ENCODE assay signal across 13 cellular contexts in genomic region chr1:245370905-245371581, GRCh38.
DNase-seq lines count a peak whose midpoint lies in the region; ATAC-seq and TF ChIP-seq lines count a peak whose summit lies in the region.
"Had no signal": no experiment of that assay in that cellular context is flagged by ENCODE, and none has a peak within 500 bp of the region (broad histone marks: within the 10 kb centered on the region; RNA-seq: fewer than 3 reads in every experiment).

No MANE protein-coding gene starts in this region.

- no peak overlapping the region for H4K91ac ChIP-seq in trophoblast cell (ENCODE audit: low read depth, low read length)

- H3K18ac ChIP-seq in trophoblast cell (ENCODE audit: low read length): no peak overlapping the region

- no peak overlapping the region for H3K4me2 ChIP-seq in trophoblast cell (ENCODE audit: low read length)

- H2AFZ ChIP-seq in trophoblast cell (ENCODE audit: insufficient read depth, low read length, poor library complexity): no peak overlapping the region

- H3K4me3 ChIP-seq in fibroblast of pulmonary artery (replicated peaks; ENCODE audit: low read depth, low read length) (no peak overlapping the region), trophoblast cell (ENCODE audit: low read depth, low read length) (no peak overlapping the region)
- H3K4me3 ChIP-seq: Peyer's patch had no signal

- DNase-seq in KBM-7: peak; percentile 84
- peak; percentile 75 for DNase-seq in NCI-H2171 treated with DMSO at 0.1 percent for 48 hours (lab: John Stamatoyannopoulos, UW)
- DNase-seq in fibroblast of pulmonary artery (ENCODE audit: low read depth): peak; percentile 35
- no peak for DNase-seq in trophoblast cell
- DNase-seq in ecto neural progenitor cell (ENCODE audit: low spot score): no peak
- no peak for DNase-seq in NCI-H2107 (lab: John Stamatoyannopoulos, UW)
- no peak for DNase-seq in activated T-cell treated with anti-CD3 and anti-CD28 coated beads, Interleukin-2, amount 50 U/mL, for 48 hours
- DNase-seq: activated CD4-positive, alpha-beta T cell treated with anti-CD3 and anti-CD28 coated beads for 1 hour; activated T-cell treated with anti-CD3 and anti-CD28 coated beads, Interleukin-2, amount 50 U/mL, for 1 hour; CD4-positive, CD25-positive, alpha-beta regulatory T cell; Peyer's patch had no signal

- H3K9ac ChIP-seq in trophoblast cell (ENCODE audit: low read length): no peak overlapping the region

- H2BK12ac ChIP-seq in trophoblast cell (ENCODE audit: low read length): no peak overlapping the region

- H3K27me3 ChIP-seq in trophoblast cell (ENCODE audit: insufficient read depth, low read length): no peaks in the 10 kb centered on the region
- H3K27me3 ChIP-seq: Peyer's patch had no signal

- H3K27ac ChIP-seq in trophoblast cell (ENCODE audit: low read depth, low read length): no peak overlapping the region
- H3K27ac ChIP-seq: epithelial cell of prostate, Peyer's patch had no signal

- H2BK120ac ChIP-seq in trophoblast cell (ENCODE audit: insufficient read depth, low read length, poor library complexity): no peak overlapping the region

- H3K4ac ChIP-seq in trophoblast cell (ENCODE audit: low read depth, low read length): peak overlapping the region; percentile 9

- no peak overlapping the region for H3K23ac ChIP-seq in trophoblast cell (ENCODE audit: low read length)

- H4K8ac ChIP-seq in trophoblast cell (ENCODE audit: low read depth, low read length): no peak overlapping the region

- H2AK5ac ChIP-seq in trophoblast cell (ENCODE audit: low read length): no peak overlapping the region

- TF ChIP-seq CTCF in fibroblast of pulmonary artery (IDR thresholded peaks at IDR 0.05; ENCODE audit: low read length, missing control alignments): no peak

- no peak overlapping the region for H3K14ac ChIP-seq in trophoblast cell (ENCODE audit: low read length)

- no peak overlapping the region for H4K12ac ChIP-seq in trophoblast cell (ENCODE audit: low read depth, low read length)

- H2BK5ac ChIP-seq in trophoblast cell (ENCODE audit: low read depth, low read length, poor library complexity): peak overlapping the region; percentile 21

- H3K4me1 ChIP-seq in trophoblast cell (ENCODE audit: control insufficient read depth in 1 of 2, insufficient read depth in 2 of 2, low read length in 2 of 2): peaks cover 4 to 6% of the 10 kb centered on the region in 2 experiments
- H3K4me1 ChIP-seq: Peyer's patch had no signal

- peaks cover 3% of the 10 kb centered on the region for H3K9me3 ChIP-seq in trophoblast cell (ENCODE audit: insufficient read depth, low read depth, low read length)
- H3K9me3 ChIP-seq: Peyer's patch had no signal

- H3K79me2 ChIP-seq in trophoblast cell (ENCODE audit: control insufficient read depth, insufficient read depth, low read length, poor library complexity): no peaks in the 10 kb centered on the region

- WGBS in trophoblast cell (ENCODE audit: extremely low coverage, insufficient coverage, insufficient read length): no CpG with 5 or more reads among the region's 18 CpGs

- H3K36me3 ChIP-seq in trophoblast cell (ENCODE audit: control insufficient read depth in 1 of 2, insufficient read depth in 2 of 2, low read length in 2 of 2): peaks cover 33 to 45% of the 10 kb centered on the region in 2 experiments
- H3K36me3 ChIP-seq: Peyer's patch had no signal

- in situ Hi-C loops in KBM-7 (cut with MboI; ENCODE audit: low pct_unique_long_range_greater_than_20kb, low sequenced_read_pairs): no loop called here

- H3K79me1 ChIP-seq in trophoblast cell (ENCODE audit: low read length): peaks cover 3% of the 10 kb centered on the region

- ATAC-seq in GM21528 (IDR thresholded peaks at IDR 0.05; ENCODE audit: low FRiP score, unreplicated experiment): no peak

Comparison
In these comparisons a context has a peak if more than half of its experiments do, and no peak if none do; other contexts are left out.
1. DNase-seq: peak in KBM-7 (single experiment), NCI-H2171 treated with DMSO at 0.1 percent for 48 hours (single experiment) and fibroblast of pulmonary artery (single experiment); none in trophoblast cell (0 of 2), ecto neural progenitor cell (single experiment), NCI-H2107 (single experiment) and activated T-cell treated with anti-CD3 and anti-CD28 coated beads, Interleukin-2, amount 50 U/mL, for 48 hours (0 of 2).